In genomic region chr20:31717478-31717946, GRCh38 we compare ENCODE assay signal across 1 cellular context.
TF ChIP-seq lines count a peak whose summit lies in the region.

No MANE protein-coding gene starts in this region.

TF ChIP-seq in GM12878, 131 proteins besides CTCF, POLR2A, EP300 and RAD21 (continued from another document and continues in another):
- TF ChIP-seq ZNF592 (IDR thresholded peaks at IDR 0.05) = no peak
- no peak for TF ChIP-seq ATF3 (IDR thresholded peaks at IDR 0.05; ENCODE audit: borderline replicate concordance, extremely low read depth, low read depth, low read length)
- TF ChIP-seq TCF3 (IDR thresholded peaks at IDR 0.05; ENCODE audit: borderline replicate concordance, insufficient read depth, low read depth, low read length) = no peak
- peak; percentile 83; the same call in 1 of the 2 replicates for TF ChIP-seq FOXM1 (IDR thresholded peaks at IDR 0.05; ENCODE audit: low read depth, low read length)
- no peak for TF ChIP-seq KAT2A (conservative IDR thresholded peaks at IDR 0.05; ENCODE audit: control insufficient read depth, low read depth, low read length)
- 0 out of 2 replicates have a peak, but pooled peaks have one; percentile 28 for TF ChIP-seq GABPA (IDR thresholded peaks at IDR 0.05; ENCODE audit: low read depth)
- TF ChIP-seq MEF2A (IDR thresholded peaks at IDR 0.05; ENCODE audit: insufficient read depth, low read depth, low read length) = peak; percentile 70
- TF ChIP-seq BACH1 (IDR thresholded peaks at IDR 0.05; ENCODE audit: borderline replicate concordance) = peak; percentile 40; the same call in 1 of the 2 replicates
- no peak; the same call in 1 of the 2 replicates for TF ChIP-seq TBL1XR1 (IDR thresholded peaks at IDR 0.05; ENCODE audit: low read depth, low read length)
- peak in 1 of 2 experiments; percentile 47; a peak in 1 of 4 replicates for TF ChIP-seq ETV6 (conservative IDR thresholded peaks at IDR 0.05 in 1 of 2, IDR thresholded peaks at IDR 0.05 in 1 of 2; ENCODE audit: borderline replicate concordance in 1 of 2, low read depth in 1 of 2)
- TF ChIP-seq USF1 (IDR thresholded peaks at IDR 0.05; ENCODE audit: borderline replicate concordance, extremely low read length, insufficient read depth, low read depth, low read length) = no peak
- TF ChIP-seq RBBP5 (conservative IDR thresholded peaks at IDR 0.05) = no peak
- peak; percentile 96 for TF ChIP-seq NFIC (IDR thresholded peaks at IDR 0.05; ENCODE audit: low read depth, low read length)
- peak; percentile 56; the same call in 1 of the 2 replicates for TF ChIP-seq DPF2 (IDR thresholded peaks at IDR 0.05)
- no peak for TF ChIP-seq SIX5 (IDR thresholded peaks at IDR 0.05; ENCODE audit: low read depth, low read length, severe bottlenecking)
- TF ChIP-seq IRF4 (IDR thresholded peaks at IDR 0.05; ENCODE audit: low read depth, low read length) = no peak
- no peak for TF ChIP-seq PRDM15 (CRISPR knock-in tag; IDR thresholded peaks at IDR 0.05)
- no peak for TF ChIP-seq RFX5 (IDR thresholded peaks at IDR 0.05; ENCODE audit: low read depth, low read length)
- no peak for TF ChIP-seq MLLT1 (IDR thresholded peaks at IDR 0.05)
- TF ChIP-seq ZNF274 (IDR thresholded peaks at IDR 0.05; ENCODE audit: insufficient read depth, insufficient read length) = no peak
- TF ChIP-seq PAX5 (IDR thresholded peaks at IDR 0.05; ENCODE audit: borderline replicate concordance, low read depth, low read length) = no peak
- no peak for TF ChIP-seq SREBF2 (IDR thresholded peaks at IDR 0.05; ENCODE audit: low read length)
- no peak for TF ChIP-seq HDAC6 (IDR thresholded peaks at IDR 0.05; ENCODE audit: unreplicated experiment)
- TF ChIP-seq BRCA1 (IDR thresholded peaks at IDR 0.05; ENCODE audit: low read depth, low read length) = no peak
- TF ChIP-seq REST (IDR thresholded peaks at IDR 0.05; ENCODE audit: low read depth, low read length) = no peak
- TF ChIP-seq BCL11A (IDR thresholded peaks at IDR 0.05; ENCODE audit: low read depth, low read length) = no peak
- TF ChIP-seq CHD1 (IDR thresholded peaks at IDR 0.05; ENCODE audit: low read depth, low read length) = no peak
- TF ChIP-seq ESRRA (IDR thresholded peaks at IDR 0.05; ENCODE audit: low read length) = no peak
- no peak for TF ChIP-seq SUPT20H (IDR thresholded peaks at IDR 0.05; ENCODE audit: borderline replicate concordance, control insufficient read depth, low read depth, low read length)
- no peak for TF ChIP-seq IRF5 (IDR thresholded peaks at IDR 0.05; ENCODE audit: borderline replicate concordance)
- peak; percentile 98 for TF ChIP-seq RUNX3 (IDR thresholded peaks at IDR 0.05; ENCODE audit: low read length)
- TF ChIP-seq SUZ12 (IDR thresholded peaks at IDR 0.05; ENCODE audit: unreplicated experiment) = no peak
- no peak for TF ChIP-seq CUX1 (IDR thresholded peaks at IDR 0.05; ENCODE audit: insufficient replicate concordance, low read depth, low read length)
- TF ChIP-seq USF2 (IDR thresholded peaks at IDR 0.05; ENCODE audit: borderline replicate concordance, low read depth, low read length) = no peak
- TF ChIP-seq FOXK2 (IDR thresholded peaks at IDR 0.05) = no peak
- TF ChIP-seq ZSCAN29 (IDR thresholded peaks at IDR 0.05) = no peak
- no peak for TF ChIP-seq RCOR1 (conservative IDR thresholded peaks at IDR 0.05; ENCODE audit: low read depth, low read length)
